Comparison of ENCODE assay signal across 8 cellular contexts in genomic region chr1:154983776-154984466, GRCh38. TPM values are rescaled to one million over a fixed set of nuclear protein-coding genes. Genes with fewer than 3 reads are reported as not detected.
DNase-seq lines count a peak whose midpoint lies in the region; ATAC-seq and FAIRE-seq lines count a peak whose summit lies in the region.

No MANE protein-coding gene starts in this region.

- no peaks in the 10 kb centered on the region for H3K27me3 Mint-ChIP-seq in stimulated activated naive B cell treated with anti-CD40 and anti-IgM and Interleukin-4, amounts not matched to agents 10 μg/mL and 1 μg/mL and 100 μg/mL, for 72 hours

- no peaks in the 10 kb centered on the region for H3K27me3 ChIP-seq in SJSA1 (replicated peaks)

- H3K9me3 ChIP-seq in SJSA1 (replicated peaks) = no peaks in the 10 kb centered on the region

- H3K4me3 Mint-ChIP-seq in stimulated activated naive B cell treated with anti-CD40 and anti-IgM and Interleukin-4, amounts not matched to agents 10 μg/mL and 1 μg/mL and 100 μg/mL, for 72 hours = no peak overlapping the region

- ATAC-seq in stimulated activated naive B cell treated with anti-CD40 and anti-IgM and Interleukin-4, amounts not matched to agents 10 μg/mL and 1 μg/mL and 100 μg/mL, for 72 hours (replicated peaks) = no peak
- ATAC-seq in HG03457 (IDR thresholded peaks at IDR 0.05; ENCODE audit: unreplicated experiment) (no peak), GM18907 (IDR thresholded peaks at IDR 0.05; ENCODE audit: unreplicated experiment) (no peak)

- no peaks in the 10 kb centered on the region for H3K9me3 Mint-ChIP-seq in stimulated activated naive B cell treated with anti-CD40 and anti-IgM and Interleukin-4, amounts not matched to agents 10 μg/mL and 1 μg/mL and 100 μg/mL, for 72 hours

- peaks cover 12 to 21% of the 10 kb centered on the region in 2 donors for H3K4me1 Mint-ChIP-seq in stimulated activated naive B cell treated with anti-CD40 and anti-IgM and Interleukin-4, amounts not matched to agents 10 μg/mL and 1 μg/mL and 100 μg/mL, for 72 hours

- peaks cover 14% of the 10 kb centered on the region for H3K4me1 ChIP-seq in SJSA1 (replicated peaks)

- no peak for FAIRE-seq in frontal cortex (lab: Jason Lieb, UNC)

- H3K36me3 Mint-ChIP-seq in stimulated activated naive B cell treated with anti-CD40 and anti-IgM and Interleukin-4, amounts not matched to agents 10 μg/mL and 1 μg/mL and 100 μg/mL, for 72 hours = peaks cover 23 to 27% of the 10 kb centered on the region in 2 donors

- DNase-seq in DMS53 (lab: John Stamatoyannopoulos, UW) = peak; percentile 37
- DNase-seq in DMS53 treated with DMSO at 0.1 percent for 48 hours (lab: John Stamatoyannopoulos, UW; ENCODE audit: unreplicated experiment) = no peak
- DNase-seq in SJSA1 (ENCODE audit: low read depth in 1 of 2, low spot score in 2 of 2) = no peak
- no peak for DNase-seq in stimulated activated naive B cell treated with anti-CD40 and anti-IgM and Interleukin-4, amounts not matched to agents 10 μg/mL and 1 μg/mL and 100 μg/mL, for 72 hours
- no peak for DNase-seq in frontal cortex (ENCODE audit: low spot score in 2 of 2)

- H3K4me3 ChIP-seq in SJSA1 (peak overlapping the region; percentile 50), iPS-11a (ENCODE audit: low read depth, low read length) (peak overlapping the region; percentile 98)

- H3K36me3 ChIP-seq in SJSA1 = peaks cover 46% of the 10 kb centered on the region

- H3K27ac ChIP-seq in SJSA1 = no peak overlapping the region

- H3K27ac Mint-ChIP-seq in stimulated activated naive B cell treated with anti-CD40 and anti-IgM and Interleukin-4, amounts not matched to agents 10 μg/mL and 1 μg/mL and 100 μg/mL, for 72 hours = peak overlapping the region; percentile 73

RNA-seq across cellular contexts. Expression of gene FLAD1, which starts 0.8 kb away (rescaled TPM):
- 15.4 and 23.7 TPM in 2 replicates for total RNA-seq in SJSA1 (2014; rRNA removed; shearing (Covaris generic))
- 17.9 TPM for total RNA-seq in frontal cortex

RNA-seq across cellular contexts. Expression of gene CKS1B, which starts 9.4 kb away (rescaled TPM):
- 290 and 338 TPM in 2 replicates for total RNA-seq in SJSA1 (2014; rRNA removed; shearing (Covaris generic))
- total RNA-seq in frontal cortex = 12.6 TPM

RNA-seq across cellular contexts. Expression of gene LENEP, which starts 9.5 kb away (rescaled TPM):
- not detected in 2 replicates for total RNA-seq in SJSA1 (2014; rRNA removed; shearing (Covaris generic))
- total RNA-seq in frontal cortex = 1.2 TPM

RNA-seq across cellular contexts. Expression of gene SHC1, which starts 13.4 kb away (rescaled TPM):
- total RNA-seq in SJSA1 (2014; rRNA removed; shearing (Covaris generic)) = 101 and 155 TPM in 2 replicates
- total RNA-seq in frontal cortex = 6.9 TPM

RNA-seq across cellular contexts. Expression of gene ZBTB7B, which starts 18.7 kb away (rescaled TPM):
- 15.3 and 24.5 TPM in 2 replicates for total RNA-seq in SJSA1 (2014; rRNA removed; shearing (Covaris generic))
- total RNA-seq in frontal cortex = 0.82 TPM

Comparison
In these comparisons a context has a peak if more than half of its experiments do, and no peak if none do; other contexts are left out.
1. RNA of gene CKS1B, which starts 9.4 kb away (total RNA-seq): 290 to 338 TPM in SJSA1; 12.6 TPM in frontal cortex (single experiment); every median in the first group is over 10 times any median in the second.